Comparison of ENCODE assay signal across 8 cellular contexts in genomic region chr2:128305555-128306080, GRCh38. TPM values are rescaled to one million over a fixed set of nuclear protein-coding genes. Genes with fewer than 3 reads are reported as not detected.
DNase-seq lines count a peak whose midpoint lies in the region; ATAC-seq and TF ChIP-seq lines count a peak whose summit lies in the region.

No MANE protein-coding gene starts in this region.

- no peaks in the 10 kb centered on the region for H3K36me3 Mint-ChIP-seq in Caco-2 (ENCODE audit: insufficient read depth, unreplicated experiment)

- peaks cover 12% of the 10 kb centered on the region for H3K4me1 Mint-ChIP-seq in Caco-2 (ENCODE audit: low read depth, unreplicated experiment)

- peak; percentile 85 for ATAC-seq in GM21825 (IDR thresholded peaks at IDR 0.05; ENCODE audit: unreplicated experiment)

- no peak for TF ChIP-seq CTCF in Caco-2 (IDR thresholded peaks at IDR 0.05; ENCODE audit: insufficient read depth in 1 of 2, low read depth in 1 of 2, low read length in 1 of 2, severe bottlenecking in 1 of 2, unreplicated experiment in 1 of 2)
- TF ChIP-seq CTCF in epithelial cell of esophagus (IDR thresholded peaks at IDR 0.05; ENCODE audit: insufficient read depth, low read depth, low read length, missing control alignments), result no peak
- TF ChIP-seq CTCF in GM10266 (IDR thresholded peaks at IDR 0.05; ENCODE audit: control insufficient read depth, insufficient read depth, low read depth, missing control alignments), result no peak

- H3K27me3 ChIP-seq in Caco-2 (replicated peaks; ENCODE audit: control insufficient read depth, insufficient read depth, low read length), result no peaks in the 10 kb centered on the region

- CTCF ChIA-PET in Caco-2 (lab: Charles Lee), result interaction anchor here (0.7 to 1.3 kb wide), 5 partner anchors 16 to 74 kb away, joined by 3 to 6 read pairs (median 3); no protein-coding TSS in a partner anchor

- no TSS peak for BruUV-seq in Caco-2 (replicated peaks; lab: Mats Ljungman, UMichigan)

- H3K36me3 ChIP-seq in Caco-2 (ENCODE audit: control insufficient read depth, insufficient read depth, low read length), result no peaks in the 10 kb centered on the region; the same call in 1 of the 2 replicates

- no peaks in the 10 kb centered on the region for H3K27me3 Mint-ChIP-seq in Caco-2 (ENCODE audit: insufficient read depth, unreplicated experiment)

- peaks cover 13% of the 10 kb centered on the region for H3K4me1 ChIP-seq in Caco-2

- H3K9me3 Mint-ChIP-seq in Caco-2 (ENCODE audit: unreplicated experiment), result no peaks in the 10 kb centered on the region

- DNase-seq in Caco-2 (no peak), NCI-H2081 treated with DMSO at 0.1 percent for 48 hours (lab: John Stamatoyannopoulos, UW) (peak; percentile 59), epithelial cell of esophagus (ENCODE audit: low read depth) (peak; percentile 88), retina (peak; percentile 53), MV-4-11 (lab: John Stamatoyannopoulos, UW) (no peak), GM10266 (ENCODE audit: extremely low spot score) (no peak), GM19240 (ENCODE audit: insufficient read length, low spot score) (no peak)

- no peak overlapping the region for H3K4me3 ChIP-seq in Caco-2 (ENCODE audit: low read depth, low read length)
- H3K4me3 ChIP-seq in epithelial cell of esophagus (ENCODE audit: low read length), result peak overlapping the region; percentile 28

- intact Hi-C loops in Caco-2 (cut with micrococcal nuclease; ENCODE audit: unreplicated experiment), result loop anchor here (5.0 kb wide), 1 partner anchor 133 kb away; no protein-coding TSS in a partner anchor

- no peak overlapping the region for H3K4me3 Mint-ChIP-seq in Caco-2 (ENCODE audit: unreplicated experiment)

- H3K9me3 ChIP-seq in Caco-2, result no peaks in the 10 kb centered on the region

- POLR2A ChIA-PET in Caco-2 (lab: Charles Lee), result no interaction called here

- peak overlapping the region; percentile 36 for H3K27ac Mint-ChIP-seq in Caco-2 (ENCODE audit: unreplicated experiment)

RNA-seq across cellular contexts. Expression of gene HS6ST1, which starts 13.1 kb away (rescaled TPM):
- total RNA-seq in Caco-2 (2022), result 17.5 and 20.3 TPM in 2 replicates

Comparison
In these comparisons a context has a peak if more than half of its experiments do, and no peak if none do; other contexts are left out.
1. DNase-seq: peak in NCI-H2081 treated with DMSO at 0.1 percent for 48 hours (single experiment), epithelial cell of esophagus (single experiment) and retina (single experiment); none in Caco-2 (0 of 2), MV-4-11 (single experiment), GM10266 (single experiment) and GM19240 (single experiment).